10 cellular contexts compared by ENCODE assay signal in genomic region chr14:89283327-89284060, GRCh38.
DNase-seq lines count a peak whose midpoint lies in the region; ATAC-seq and FAIRE-seq lines count a peak whose summit lies in the region.
"Had no signal": no experiment of that assay in that cellular context is flagged by ENCODE, and none has a peak within 500 bp of the region (broad histone marks: within the 10 kb centered on the region; RNA-seq: fewer than 3 reads in every experiment).

No MANE protein-coding gene starts in this region.

- H3K4me3 Mint-ChIP-seq in activated T-cell treated with anti-CD3 and anti-CD28 coated beads, Interleukin-2, amount 50 U/mL, for 4 hours: no peak overlapping the region

- FAIRE-seq in frontal cortex (lab: Jason Lieb, UNC): no peak
- FAIRE-seq: HepG2 had no signal

- peaks cover 49% of the 10 kb centered on the region for H3K4me1 Mint-ChIP-seq in activated T-cell treated with anti-CD3 and anti-CD28 coated beads, Interleukin-2, amount 50 U/mL, for 4 hours (ENCODE audit: low read depth)

- H3K27me3 Mint-ChIP-seq in activated T-cell treated with anti-CD3 and anti-CD28 coated beads, Interleukin-2, amount 50 U/mL, for 4 hours (ENCODE audit: low read depth): no peaks in the 10 kb centered on the region

- H3K9me3 Mint-ChIP-seq in activated T-cell treated with anti-CD3 and anti-CD28 coated beads, Interleukin-2, amount 50 U/mL, for 4 hours: no peaks in the 10 kb centered on the region

- H3K36me3 Mint-ChIP-seq in activated T-cell treated with anti-CD3 and anti-CD28 coated beads, Interleukin-2, amount 50 U/mL, for 4 hours (ENCODE audit: insufficient read depth): peaks cover 32% of the 10 kb centered on the region

- peak; percentile 9 for DNase-seq in activated gamma-delta T cell treated with anti-CD3 and anti-CD28 coated beads, Interleukin-2, amount 50 U/mL, for 16 hours (ENCODE audit: low read depth)
- DNase-seq in activated gamma-delta T cell treated with Interleukin-2 at 50 U/mL for 16 hours: no peak
- DNase-seq in activated T-cell treated with anti-CD3 and anti-CD28 coated beads, Interleukin-2, amount 50 U/mL, for 4 hours: no peak
- peak; percentile 70 for DNase-seq in stimulated activated naive CD8-positive, alpha-beta T cell treated with anti-CD3 and anti-CD28 coated beads, Interleukin-15, Interleukin-2, amounts not matched to agents 100 U/mL and 50 U/mL, for 24 hours
- no peak for DNase-seq in NCI-H510A treated with DMSO at 0.1 percent for 48 hours (lab: John Stamatoyannopoulos, UW)
- DNase-seq in DMS79 (lab: John Stamatoyannopoulos, UW): no peak
- no peak for DNase-seq in frontal cortex (ENCODE audit: low spot score in 2 of 2)
- DNase-seq: dorsolateral prefrontal cortex had no signal

- peak; percentile 92 for ATAC-seq in HG02938 (IDR thresholded peaks at IDR 0.05; ENCODE audit: unreplicated experiment)
- peak; percentile 83 to 92 for ATAC-seq in activated T-cell treated with anti-CD3 and anti-CD28 coated beads, Interleukin-2, amount 50 U/mL, for 4 hours
- ATAC-seq in stimulated activated naive CD8-positive, alpha-beta T cell treated with anti-CD3 and anti-CD28 coated beads, Interleukin-15, Interleukin-2, amounts not matched to agents 100 U/mL and 50 U/mL, for 24 hours: peak; percentile 90
- ATAC-seq: HepG2 had no signal

Comparison
In these comparisons a context has a peak if more than half of its experiments do, and no peak if none do; other contexts are left out.
1. DNase-seq: peak in activated gamma-delta T cell treated with anti-CD3 and anti-CD28 coated beads, Interleukin-2, amount 50 U/mL, for 16 hours (single experiment) and stimulated activated naive CD8-positive, alpha-beta T cell treated with anti-CD3 and anti-CD28 coated beads, Interleukin-15, Interleukin-2, amounts not matched to agents 100 U/mL and 50 U/mL, for 24 hours (single experiment); none in activated gamma-delta T cell treated with Interleukin-2 at 50 U/mL for 16 hours (single experiment), activated T-cell treated with anti-CD3 and anti-CD28 coated beads, Interleukin-2, amount 50 U/mL, for 4 hours (single experiment), NCI-H510A treated with DMSO at 0.1 percent for 48 hours (single experiment), DMS79 (single experiment) and frontal cortex (0 of 2).
2. Peak in every context shown above with its lines, with median percentiles within 50 percentile points of each other: ATAC-seq.